In the genomic region with DNA sequence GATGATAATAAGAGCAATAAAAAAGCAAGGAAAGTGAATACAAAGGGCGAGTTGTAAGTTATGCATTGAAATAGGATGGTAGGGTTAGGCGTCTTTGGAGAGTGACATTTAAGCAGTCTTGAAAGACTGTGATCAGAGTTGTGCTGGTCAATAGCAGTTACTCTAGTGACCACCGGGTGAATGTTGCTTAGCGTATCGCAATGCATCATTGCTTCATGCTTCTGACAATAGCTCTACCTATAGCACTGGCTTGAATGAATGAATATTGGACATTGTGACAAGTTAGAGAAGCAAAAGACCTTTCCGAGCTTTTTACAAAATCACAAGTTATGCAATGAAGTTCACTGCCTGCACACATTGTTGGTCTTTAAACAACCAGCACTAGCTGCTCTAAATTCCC, we compare ENCODE assay signal across 18 cellular contexts. TPM values are rescaled to one million over a fixed set of nuclear protein-coding genes. Genes with fewer than 3 reads are reported as not detected.
"Had no signal": no experiment of that assay in that cellular context is flagged by ENCODE, and none has a peak within 500 bp of the region (broad histone marks: within the 10 kb centered on the region; RNA-seq: fewer than 3 reads in every experiment).

No MANE protein-coding gene starts in this region.

- ATAC-seq: activated CD4-positive, CD25-positive, alpha-beta regulatory T cell treated with anti-CD3 and anti-CD28 coated beads, Interleukin-2, amount 50 U/mL, for 24 hours; natural killer cell treated with Interleukin-12 subunit alpha and Interleukin-12 subunit beta and Interleukin-15 and Interleukin-18, amount 100 ng/mL, for 72 hours; psoas muscle had no signal

- H3K27me3 ChIP-seq: esophagus muscularis mucosa, sigmoid colon, suprapubic skin had no signal

- H3K4me3 ChIP-seq: coronary artery, esophagus muscularis mucosa, psoas muscle, sigmoid colon, spleen, suprapubic skin had no signal

- H3K4me1 ChIP-seq: esophagus muscularis mucosa, psoas muscle, sigmoid colon, spleen, suprapubic skin had no signal

- H3K9me3 ChIP-seq: esophagus muscularis mucosa, psoas muscle, sigmoid colon, suprapubic skin had no signal

- H3K36me3 ChIP-seq: esophagus muscularis mucosa, sigmoid colon, spleen, suprapubic skin had no signal

- H3K27ac ChIP-seq: coronary artery, esophagus muscularis mucosa, psoas muscle, sigmoid colon, spleen, suprapubic skin had no signal

- DNase-seq: activated naive CD4-positive, alpha-beta T cell; activated naive CD8-positive, alpha-beta T cell treated with anti-CD3 and anti-CD28 coated beads, Interleukin-2, amount 10 ng/mL, durations not matched to agents 7 days and 5 days; activated T-cell treated with anti-CD3 and anti-CD28 coated beads for 4 hours; immature natural killer cell; mesenchymal stem cell; psoas muscle; sigmoid colon; spleen; trophoblast cell had no signal

RNA-seq across cellular contexts. Expression of gene OR8B12, which starts 7.7 kb away (rescaled TPM):
- total RNA-seq: activated CD8-positive, alpha-beta memory T cell treated with anti-CD3 and anti-CD28 coated beads for 36 hours; activated naive CD8-positive, alpha-beta T cell treated with anti-CD3 and anti-CD28 coated beads, Interleukin-2, amount 10 ng/mL, durations not matched to agents 7 days and 5 days; esophagus muscularis mucosa; fibroblast of villous mesenchyme; liver; natural killer cell treated with Interleukin-12 subunit alpha and Interleukin-12 subunit beta and Interleukin-15 and Interleukin-18, amount 100 ng/mL, for 72 hours; omental fat pad; psoas muscle; sigmoid colon; spleen; suprapubic skin had no signal
- polyA plus RNA-seq: immature natural killer cell, liver, psoas muscle, sigmoid colon, spleen had no signal

RNA-seq across cellular contexts. Expression of gene OR8A1, which starts 18.6 kb away (rescaled TPM):
- total RNA-seq: activated CD8-positive, alpha-beta memory T cell treated with anti-CD3 and anti-CD28 coated beads for 36 hours; activated naive CD8-positive, alpha-beta T cell treated with anti-CD3 and anti-CD28 coated beads, Interleukin-2, amount 10 ng/mL, durations not matched to agents 7 days and 5 days; esophagus muscularis mucosa; fibroblast of villous mesenchyme; liver; natural killer cell treated with Interleukin-12 subunit alpha and Interleukin-12 subunit beta and Interleukin-15 and Interleukin-18, amount 100 ng/mL, for 72 hours; omental fat pad; psoas muscle; sigmoid colon; spleen; suprapubic skin had no signal
- polyA plus RNA-seq: immature natural killer cell, liver, psoas muscle, sigmoid colon, spleen had no signal
